ENCODE assay signal across 7 cellular contexts in genomic region chr2:44044281-44044720, GRCh38. TPM values are rescaled to one million over a fixed set of nuclear protein-coding genes. Genes with fewer than 3 reads are reported as not detected.
DNase-seq lines count a peak whose midpoint lies in the region; ATAC-seq and TF ChIP-seq lines count a peak whose summit lies in the region.

No MANE protein-coding gene starts in this region.

- peak overlapping the region; percentile 98 for H2AFZ ChIP-seq in SU-DHL-6 (ENCODE audit: low read depth, low read length, severe bottlenecking)

- intact Hi-C loops in cardiac septum (cut with DNase I): loop anchor here (5.0 kb wide), 1 partner anchor 908 kb away; no protein-coding TSS in a partner anchor

- H3K27ac Mint-ChIP-seq in activated naive CD8-positive, alpha-beta T cell treated with anti-CD3 and anti-CD28 coated beads, Interleukin-2, amount 10 ng/mL, durations not matched to agents 7 days and 5 days: no peak overlapping the region

- no peaks in the 10 kb centered on the region for H3K9me3 ChIP-seq in SU-DHL-6 (ENCODE audit: insufficient read depth, low read length)

- H4K20me1 ChIP-seq in SU-DHL-6 (ENCODE audit: low read depth, low read length): no peaks in the 10 kb centered on the region

- no peak overlapping the region for H3K4me2 ChIP-seq in SU-DHL-6 (ENCODE audit: low read depth, low read length, poor library complexity, severe bottlenecking)

- H3K9me3 Mint-ChIP-seq in activated naive CD8-positive, alpha-beta T cell treated with anti-CD3 and anti-CD28 coated beads, Interleukin-2, amount 10 ng/mL, durations not matched to agents 7 days and 5 days: no peaks in the 10 kb centered on the region

- in situ Hi-C loops in GM13976 (cut with MboI; ENCODE audit: low sequenced_read_pairs, unreplicated experiment): loop anchor here (25.0 kb wide), 1 partner anchor 918 kb away; no protein-coding TSS in a partner anchor

- H3K4me1 Mint-ChIP-seq in activated naive CD8-positive, alpha-beta T cell treated with anti-CD3 and anti-CD28 coated beads, Interleukin-2, amount 10 ng/mL, durations not matched to agents 7 days and 5 days: peaks cover 5% of the 10 kb centered on the region

- no peaks in the 10 kb centered on the region for H3K9me2 ChIP-seq in SU-DHL-6 (replicated peaks; ENCODE audit: insufficient read depth, low read length)

- no peak overlapping the region for H3K27ac ChIP-seq in SU-DHL-6 (ENCODE audit: low read depth, low read length)

- peaks cover 2% of the 10 kb centered on the region for H3K27me3 Mint-ChIP-seq in activated naive CD8-positive, alpha-beta T cell treated with anti-CD3 and anti-CD28 coated beads, Interleukin-2, amount 10 ng/mL, durations not matched to agents 7 days and 5 days

- no peaks in the 10 kb centered on the region for H3K79me2 ChIP-seq in SU-DHL-6 (ENCODE audit: insufficient read depth, low read length)

- POLR2A ChIA-PET in activated naive CD8-positive, alpha-beta T cell treated with anti-CD3 and anti-CD28 coated beads, Interleukin-2, amount 10 ng/mL, durations not matched to agents 7 days and 5 days (lab: Charles Lee): no interaction called here

- no peak overlapping the region for H3K4me3 Mint-ChIP-seq in activated naive CD8-positive, alpha-beta T cell treated with anti-CD3 and anti-CD28 coated beads, Interleukin-2, amount 10 ng/mL, durations not matched to agents 7 days and 5 days

- TF ChIP-seq CTCF in GM13976 (IDR thresholded peaks at IDR 0.05; ENCODE audit: borderline replicate concordance, control extremely low read depth, extremely low read depth, insufficient read depth, missing control alignments) (peak; percentile 98), SU-DHL-6 (IDR thresholded peaks at IDR 0.05; ENCODE audit: insufficient read depth, low read length, poor library complexity, severe bottlenecking) (peak; percentile 75)

- no peak overlapping the region for H3K4me3 ChIP-seq in SU-DHL-6 (ENCODE audit: insufficient read depth, low read length, poor library complexity, severe bottlenecking)

- H3K9ac ChIP-seq in SU-DHL-6 (ENCODE audit: low read length): peak overlapping the region; percentile 27; the same call in 1 of the 2 replicates

- no peaks in the 10 kb centered on the region for H3F3A ChIP-seq in SU-DHL-6 (ENCODE audit: insufficient read depth)

- no peaks in the 10 kb centered on the region for H3K27me3 ChIP-seq in SU-DHL-6 (ENCODE audit: low read length)

- DNase-seq in GM13976 (ENCODE audit: low spot score): peak; percentile 87
- peak; percentile 95 for DNase-seq in NCI-H1436 (lab: John Stamatoyannopoulos, UW)
- peak; percentile 82 for DNase-seq in activated naive CD8-positive, alpha-beta T cell treated with anti-CD3 and anti-CD28 coated beads, Interleukin-2, amount 10 ng/mL, durations not matched to agents 7 days and 5 days
- DNase-seq in cardiac septum (ENCODE audit: low spot score): peak; percentile 87
- DNase-seq in retina: peak; percentile 87

- no peaks in the 10 kb centered on the region for H3K36me3 Mint-ChIP-seq in activated naive CD8-positive, alpha-beta T cell treated with anti-CD3 and anti-CD28 coated beads, Interleukin-2, amount 10 ng/mL, durations not matched to agents 7 days and 5 days

- no peaks in the 10 kb centered on the region for H3K36me3 ChIP-seq in SU-DHL-6 (ENCODE audit: low read length)

- peak; percentile 96 for ATAC-seq in HG02840 (IDR thresholded peaks at IDR 0.05; ENCODE audit: low FRiP score, unreplicated experiment)
- ATAC-seq in activated naive CD8-positive, alpha-beta T cell treated with anti-CD3 and anti-CD28 coated beads, Interleukin-2, amount 10 ng/mL, durations not matched to agents 7 days and 5 days (ENCODE audit: low read depth): peak; percentile 100

RNA-seq across cellular contexts. Expression of gene LRPPRC, which starts 48.5 kb away (rescaled TPM):
- 10 to 100 TPM; 72.8 to 74.8 TPM for total RNA-seq in activated naive CD8-positive, alpha-beta T cell treated with anti-CD3 and anti-CD28 coated beads, Interleukin-2, amount 10 ng/mL, durations not matched to agents 7 days and 5 days
- total RNA-seq in cardiac septum: 70.3 TPM
